ENCODE assay signal across 3 cellular contexts in genomic region chr7:111202321-111202720, GRCh38.
"Had no signal": no experiment of that assay in that cellular context is flagged by ENCODE, and none has a peak within 500 bp of the region (broad histone marks: within the 10 kb centered on the region; RNA-seq: fewer than 3 reads in every experiment).

No MANE protein-coding gene starts in this region.

- ATAC-seq: GM12878 had no signal

- H3K4me3 ChIP-seq: GM12878 had no signal

- DNase-seq: GDM1, GF-D8 had no signal
